Comparison of ENCODE assay signal across 8 cellular contexts in genomic region chr5:134902071-134902801, GRCh38. TPM values are rescaled to one million over a fixed set of nuclear protein-coding genes. Genes with fewer than 3 reads are reported as not detected.
DNase-seq lines count a peak whose midpoint lies in the region; ATAC-seq and TF ChIP-seq lines count a peak whose summit lies in the region.

No MANE protein-coding gene starts in this region.

- peaks cover 32% of the 10 kb centered on the region for H3K4me1 Mint-ChIP-seq in activated naive CD8-positive, alpha-beta T cell treated with anti-CD3 and anti-CD28 coated beads, Interleukin-2, amount 50 U/mL, for 24 hours

- H3K4me3 Mint-ChIP-seq in activated naive CD8-positive, alpha-beta T cell treated with anti-CD3 and anti-CD28 coated beads, Interleukin-2, amount 50 U/mL, for 24 hours, result no peak overlapping the region

- H3K27ac Mint-ChIP-seq in activated naive CD8-positive, alpha-beta T cell treated with anti-CD3 and anti-CD28 coated beads, Interleukin-2, amount 50 U/mL, for 24 hours, result peak overlapping the region; percentile 85

- no peaks in the 10 kb centered on the region for H3K9me3 ChIP-seq in BLaER1 treated with 17β-estradiol and CSF1 and Interleukin-3, amounts not matched to agents 10 nM and 100 nM (replicated peaks in 1 of 11)

- no peak for TF ChIP-seq CTCF in coronary artery (IDR thresholded peaks at IDR 0.05)

- ATAC-seq in GM19351 (IDR thresholded peaks at IDR 0.05; ENCODE audit: unreplicated experiment), result peak; percentile 36
- ATAC-seq in activated naive CD8-positive, alpha-beta T cell treated with anti-CD3 and anti-CD28 coated beads, Interleukin-2, amount 50 U/mL, for 24 hours, result no peak
- no peak for ATAC-seq in GM19328 (IDR thresholded peaks at IDR 0.05; ENCODE audit: unreplicated experiment)

- no peaks in the 10 kb centered on the region for H3K27me3 Mint-ChIP-seq in activated naive CD8-positive, alpha-beta T cell treated with anti-CD3 and anti-CD28 coated beads, Interleukin-2, amount 50 U/mL, for 24 hours

- H3K36me3 ChIP-seq in BLaER1 treated with 17β-estradiol and CSF1 and Interleukin-3, amounts not matched to agents 10 nM and 100 nM, result peaks cover 10 to 48% (median 33%) of the 10 kb centered on the region in 11 experiments; a peak in 21 of 22 replicates

- peaks cover 9% of the 10 kb centered on the region for H3K36me3 Mint-ChIP-seq in activated naive CD8-positive, alpha-beta T cell treated with anti-CD3 and anti-CD28 coated beads, Interleukin-2, amount 50 U/mL, for 24 hours (ENCODE audit: low read depth)

- peak overlapping the region; percentile 62 to 92 (median 77) for H3K4me2 ChIP-seq in BLaER1 treated with 17β-estradiol and CSF1 and Interleukin-3, amounts not matched to agents 10 nM and 100 nM

- H3K4me3 ChIP-seq in BLaER1 treated with 17β-estradiol and CSF1 and Interleukin-3, amounts not matched to agents 10 nM and 100 nM, result peak overlapping the region in 4 of 10 experiments; percentile 10 to 33 (median 26); a peak in 3 of 20 replicates
- no peak overlapping the region for H3K4me3 ChIP-seq in coronary artery

- H3K9ac ChIP-seq in BLaER1 treated with 17β-estradiol and CSF1 and Interleukin-3, amounts not matched to agents 10 nM and 100 nM, result peak overlapping the region; percentile 49 to 75 (median 64); a peak in 21 of 22 replicates

- no peaks in the 10 kb centered on the region for H3K27me3 ChIP-seq in BLaER1 treated with 17β-estradiol and CSF1 and Interleukin-3, amounts not matched to agents 10 nM and 100 nM

- DNase-seq in M059J (ENCODE audit: low read depth), result peak; percentile 26
- no peak for DNase-seq in activated naive CD8-positive, alpha-beta T cell treated with anti-CD3 and anti-CD28 coated beads, Interleukin-2, amount 50 U/mL, for 24 hours
- DNase-seq in cerebellum (ENCODE audit: low spot score), result no peak
- DNase-seq in coronary artery (ENCODE audit: low spot score), result no peak
- DNase-seq in T-helper 1 cell, result no peak

- no peaks in the 10 kb centered on the region; a peak in 1 of 22 replicates for H4K20me1 ChIP-seq in BLaER1 treated with 17β-estradiol and CSF1 and Interleukin-3, amounts not matched to agents 10 nM and 100 nM

- H3K27ac ChIP-seq in BLaER1 treated with 17β-estradiol and CSF1 and Interleukin-3, amounts not matched to agents 10 nM and 100 nM, result peak overlapping the region; percentile 66 to 99 (median 97)
- H3K27ac ChIP-seq in coronary artery, result no peak overlapping the region

- peaks cover 38 to 47% (median 45%) of the 10 kb centered on the region in 10 experiments for H3K4me1 ChIP-seq in BLaER1 treated with 17β-estradiol and CSF1 and Interleukin-3, amounts not matched to agents 10 nM and 100 nM

- H3K9me3 Mint-ChIP-seq in activated naive CD8-positive, alpha-beta T cell treated with anti-CD3 and anti-CD28 coated beads, Interleukin-2, amount 50 U/mL, for 24 hours, result no peaks in the 10 kb centered on the region

RNA-seq across cellular contexts. Expression of gene PCBD2, which starts 2.7 kb away (rescaled TPM):
- total RNA-seq in M059J (2014; rRNA removed; shearing (Covaris generic)), result 2.8 and 6.0 TPM in 2 replicates
- 10.3 TPM for total RNA-seq in cerebellum

RNA-seq across cellular contexts. Expression of gene TXNDC15, which starts 28.1 kb away (rescaled TPM):
- total RNA-seq in M059J (2014; rRNA removed; shearing (Covaris generic)), result 90.4 and 95.7 TPM in 2 replicates
- total RNA-seq in cerebellum, result 82.0 TPM

RNA-seq across cellular contexts. Expression of gene C5orf24, which starts 56.5 kb away (rescaled TPM):
- total RNA-seq in M059J (2014; rRNA removed; shearing (Covaris generic)), result 39.2 and 44.3 TPM in 2 replicates
- total RNA-seq in cerebellum, result 68.9 TPM

Comparison
In these comparisons a context has a peak if more than half of its experiments do, and no peak if none do; other contexts are left out.
1. H3K27ac ChIP-seq: peak in BLaER1 treated with 17β-estradiol and CSF1 and Interleukin-3, amounts not matched to agents 10 nM and 100 nM (11 of 11); none in coronary artery (0 of 2).